Comparison of ENCODE assay signal across 12 cellular contexts in genomic region chr11:68946416-68947090, GRCh38. TPM values are rescaled to one million over a fixed set of nuclear protein-coding genes. Genes with fewer than 3 reads are reported as not detected.
DNase-seq lines count a peak whose midpoint lies in the region; ATAC-seq and TF ChIP-seq lines count a peak whose summit lies in the region.
"Had no signal": no experiment of that assay in that cellular context is flagged by ENCODE, and none has a peak within 500 bp of the region (broad histone marks: within the 10 kb centered on the region; RNA-seq: fewer than 3 reads in every experiment).

No MANE protein-coding gene starts in this region.

- H3K27ac Mint-ChIP-seq in stimulated activated naive B cell treated with anti-CD40 and anti-IgM and Interleukin-4, amounts not matched to agents 10 μg/mL and 1 μg/mL and 100 μg/mL, for 72 hours: no peak overlapping the region

- H3K4me3 Mint-ChIP-seq in stimulated activated naive B cell treated with anti-CD40 and anti-IgM and Interleukin-4, amounts not matched to agents 10 μg/mL and 1 μg/mL and 100 μg/mL, for 72 hours: no peak overlapping the region

- H3K36me3 Mint-ChIP-seq in stimulated activated naive B cell treated with anti-CD40 and anti-IgM and Interleukin-4, amounts not matched to agents 10 μg/mL and 1 μg/mL and 100 μg/mL, for 72 hours: peaks cover 0 to 3% of the 10 kb centered on the region in 2 donors

- H3K4me3 ChIP-seq in gastroesophageal sphincter: peak overlapping the region in 1 of 2 donors; percentile 4

- no peaks in the 10 kb centered on the region for H3K36me3 ChIP-seq in gastroesophageal sphincter

- H3K9me3 Mint-ChIP-seq in stimulated activated naive B cell treated with anti-CD40 and anti-IgM and Interleukin-4, amounts not matched to agents 10 μg/mL and 1 μg/mL and 100 μg/mL, for 72 hours: no peaks in the 10 kb centered on the region

- TF ChIP-seq CTCF in gastroesophageal sphincter (IDR thresholded peaks at IDR 0.05): no peak

- H3K27ac ChIP-seq in gastroesophageal sphincter: peak overlapping the region; percentile 80 to 93 (median 91)
- H3K27ac ChIP-seq: VCaP had no signal

- TF ChIP-seq EP300 in gastroesophageal sphincter (IDR thresholded peaks at IDR 0.05): no peak

- 0 to 22% methylated on average over 5 to 16 of the region's 18 CpGs for WGBS in gastroesophageal sphincter (ENCODE audit: low coverage in 1 of 2), 2 donors

- no peaks in the 10 kb centered on the region for H3K27me3 ChIP-seq in gastroesophageal sphincter

- DNase-seq in ELR (ENCODE audit: low read depth) (peak; percentile 62), amniotic stem cell (lab: John Stamatoyannopoulos, UW) (peak; percentile 42), sciatic nerve (ENCODE audit: low spot score) (no peak), cerebellar cortex (ENCODE audit: low spot score) (no peak), amygdala (lab: John Stamatoyannopoulos, UW) (no peak)
- no peak for DNase-seq in stimulated activated naive B cell treated with anti-CD40 and anti-IgM and Interleukin-4, amounts not matched to agents 10 μg/mL and 1 μg/mL and 100 μg/mL, for 72 hours
- DNase-seq: caudate nucleus, NCI-H510A had no signal

- H3K4me1 ChIP-seq in gastroesophageal sphincter: peaks cover 3 to 78% (median 10%) of the 10 kb centered on the region in 3 donors

- no peaks in the 10 kb centered on the region for H3K9me3 ChIP-seq in gastroesophageal sphincter

- ATAC-seq in gastroesophageal sphincter: peak; percentile 71
- peak; percentile 13 for ATAC-seq in sciatic nerve
- no peak for ATAC-seq in stimulated activated naive B cell treated with anti-CD40 and anti-IgM and Interleukin-4, amounts not matched to agents 10 μg/mL and 1 μg/mL and 100 μg/mL, for 72 hours (replicated peaks)
- ATAC-seq in GM18909 (IDR thresholded peaks at IDR 0.05; ENCODE audit: poor library complexity, unreplicated experiment): no peak

- H3K27me3 Mint-ChIP-seq in stimulated activated naive B cell treated with anti-CD40 and anti-IgM and Interleukin-4, amounts not matched to agents 10 μg/mL and 1 μg/mL and 100 μg/mL, for 72 hours: no peaks in the 10 kb centered on the region

- TF ChIP-seq POLR2A in gastroesophageal sphincter (IDR thresholded peaks at IDR 0.05): no peak

- H3K4me1 Mint-ChIP-seq in stimulated activated naive B cell treated with anti-CD40 and anti-IgM and Interleukin-4, amounts not matched to agents 10 μg/mL and 1 μg/mL and 100 μg/mL, for 72 hours: peaks cover 13 to 28% of the 10 kb centered on the region in 2 donors

- intact Hi-C loops in sciatic nerve (cut with DNase I): no loop called here

RNA-seq across cellular contexts. Expression of gene MRGPRD, which starts 34.2 kb away (rescaled TPM):
- total RNA-seq in gastroesophageal sphincter (1 to 10 TPM in 2 of 4 donors, not detected in 2; 2.9 to 5.4 TPM), sciatic nerve (not detected)
- total RNA-seq: lower leg skin had no signal

RNA-seq across cellular contexts. Expression of gene IGHMBP2, which starts 42.9 kb away (rescaled TPM):
- 10 to 100 TPM; 20.9 to 31.8 (median 24.9) TPM for total RNA-seq in gastroesophageal sphincter
- total RNA-seq in sciatic nerve: 27.0 TPM

RNA-seq across cellular contexts. Expression of gene MRPL21, which starts 42.9 kb away (rescaled TPM):
- 10 to 100 TPM; 40.4 to 70.0 (median 52.8) TPM for total RNA-seq in gastroesophageal sphincter
- total RNA-seq in sciatic nerve: 30.7 TPM

Comparison
In these comparisons a context has a peak if more than half of its experiments do, and no peak if none do; other contexts are left out.
1. DNase-seq: peak in ELR (single experiment) and amniotic stem cell (single experiment); none in sciatic nerve (single experiment), stimulated activated naive B cell treated with anti-CD40 and anti-IgM and Interleukin-4, amounts not matched to agents 10 μg/mL and 1 μg/mL and 100 μg/mL, for 72 hours (single experiment), cerebellar cortex (single experiment) and amygdala (0 of 56).
2. ATAC-seq: peak in gastroesophageal sphincter (single experiment) and sciatic nerve (single experiment); none in stimulated activated naive B cell treated with anti-CD40 and anti-IgM and Interleukin-4, amounts not matched to agents 10 μg/mL and 1 μg/mL and 100 μg/mL, for 72 hours (0 of 2) and GM18909 (single experiment).